8 cellular contexts compared by ENCODE assay signal in genomic region chr14:23121401-23121800, GRCh38. TPM values are rescaled to one million over a fixed set of nuclear protein-coding genes. Genes with fewer than 3 reads are reported as not detected.
DNase-seq lines count a peak whose midpoint lies in the region; ATAC-seq and TF ChIP-seq lines count a peak whose summit lies in the region.

No MANE protein-coding gene starts in this region.

- no peaks in the 10 kb centered on the region for H3K9me2 ChIP-seq in PC-3 (replicated peaks; ENCODE audit: low read length)

- peak overlapping the region; percentile 79 for H2AFZ ChIP-seq in PC-3 (ENCODE audit: low read length)

- H4K20me1 ChIP-seq in PC-3 (ENCODE audit: low read length), result no peaks in the 10 kb centered on the region

- peak; percentile 51 for DNase-seq in GM19240 (ENCODE audit: insufficient read length, low spot score)
- peak; percentile 49 for DNase-seq in PC-3
- DNase-seq in fibroblast of pulmonary artery (ENCODE audit: low read depth), result peak; percentile 87
- peak; percentile 36 for DNase-seq in pulmonary artery endothelial cell (ENCODE audit: low read depth, low spot score)
- no peak for DNase-seq in effector CD4-positive, alpha-beta T cell
- no peak for DNase-seq in KBM-7

- peak overlapping the region; percentile 65 for H3K4me2 ChIP-seq in PC-3 (ENCODE audit: low read length)

- BruUV-seq in PC-3 (replicated peaks; lab: Mats Ljungman, UMichigan), result no TSS peak

- H3F3A ChIP-seq in PC-3 (ENCODE audit: low read length, unreplicated experiment), result no peaks in the 10 kb centered on the region

- intact Hi-C loops in PC-3 (cut with micrococcal nuclease), result loop anchor here (1.0 to 5.0 kb wide), 2 partner anchors 66 to 166 kb away; partner anchors contain the start of gene HOMEZ

- no peaks in the 10 kb centered on the region for H3K36me3 ChIP-seq in PC-3 (ENCODE audit: low read depth, low read length)

- POLR2A ChIA-PET in PC-3 (lab: Charles Lee; ENCODE audit: unreplicated experiment), result no interaction called here

- in situ Hi-C loops in KBM-7 (cut with MboI; ENCODE audit: low pct_unique_long_range_greater_than_20kb, low sequenced_read_pairs), result no loop called here

- H3K9me3 ChIP-seq in PC-3 (ENCODE audit: low read length), result no peaks in the 10 kb centered on the region

- ATAC-seq in PC-3, result peak; percentile 74
- no peak for ATAC-seq in HG03457 (IDR thresholded peaks at IDR 0.05; ENCODE audit: unreplicated experiment)
- no peak for ATAC-seq in HG03439 (IDR thresholded peaks at IDR 0.05; ENCODE audit: unreplicated experiment)

- H3K79me2 ChIP-seq in PC-3 (ENCODE audit: low read length), result no peaks in the 10 kb centered on the region

- no peaks in the 10 kb centered on the region for H3K27me3 ChIP-seq in PC-3 (ENCODE audit: low read length)

- TF ChIP-seq CTCF in PC-3 (conservative IDR thresholded peaks at IDR 0.05; ENCODE audit: low read depth, low read length), result no peak
- no peak for TF ChIP-seq CTCF in fibroblast of pulmonary artery (IDR thresholded peaks at IDR 0.05; ENCODE audit: low read length, missing control alignments)

- H3K27ac ChIP-seq in PC-3 (ENCODE audit: low read length), result no peak overlapping the region; the same call in 1 of the 2 replicates

- peaks cover 12% of the 10 kb centered on the region for H3K4me1 ChIP-seq in PC-3 (ENCODE audit: insufficient read depth, low read length)

- CTCF ChIA-PET in PC-3 (lab: Charles Lee), result interaction anchor here (0.5 to 3.2 kb wide), 9 partner anchors 9 to 200 kb away, joined by 3 to 84 read pairs (median 9); partner anchors contain the start of genes PABPN1 and SLC7A8

- H3K9ac ChIP-seq in PC-3 (ENCODE audit: low read length), result no peak overlapping the region

- H3K4me3 ChIP-seq in PC-3 (ENCODE audit: low read length) (peak overlapping the region; percentile 25; the same call in 1 of the 2 replicates), fibroblast of pulmonary artery (replicated peaks; ENCODE audit: low read depth, low read length) (no peak overlapping the region)

RNA-seq across cellular contexts. Expression of gene CEBPE, which starts 2.3 kb away (rescaled TPM):
- total RNA-seq in PC-3 (2014; rRNA removed), result not detected in 2 replicates
- not detected in 2 replicates for total RNA-seq in pulmonary artery endothelial cell

RNA-seq across cellular contexts. Expression of gene CIROP, which starts 16.6 kb away (rescaled TPM):
- total RNA-seq in PC-3 (2014; rRNA removed) (not detected in 2 replicates), pulmonary artery endothelial cell (not detected in 2 replicates)

RNA-seq across cellular contexts. Expression of gene C14orf119, which starts 26.1 kb away (rescaled TPM):
- total RNA-seq in PC-3 (2014; rRNA removed), result 26.7 and 49.6 TPM in 2 replicates
- total RNA-seq in pulmonary artery endothelial cell, result 48.5 and 52.5 TPM in 2 replicates

RNA-seq across cellular contexts. Expression of gene ACIN1, which starts 26.5 kb away (rescaled TPM):
- total RNA-seq in PC-3 (2014; rRNA removed), result 112 and 116 TPM in 2 replicates
- 62.8 and 98.6 TPM in 2 replicates for total RNA-seq in pulmonary artery endothelial cell

Comparison
In these comparisons a context has a peak if more than half of its experiments do, and no peak if none do; other contexts are left out.
1. DNase-seq: peak in GM19240 (single experiment), PC-3 (single experiment), fibroblast of pulmonary artery (single experiment) and pulmonary artery endothelial cell (single experiment); none in effector CD4-positive, alpha-beta T cell (single experiment) and KBM-7 (single experiment).